ENCODE assay signal across 11 cellular contexts in the genomic region with DNA sequence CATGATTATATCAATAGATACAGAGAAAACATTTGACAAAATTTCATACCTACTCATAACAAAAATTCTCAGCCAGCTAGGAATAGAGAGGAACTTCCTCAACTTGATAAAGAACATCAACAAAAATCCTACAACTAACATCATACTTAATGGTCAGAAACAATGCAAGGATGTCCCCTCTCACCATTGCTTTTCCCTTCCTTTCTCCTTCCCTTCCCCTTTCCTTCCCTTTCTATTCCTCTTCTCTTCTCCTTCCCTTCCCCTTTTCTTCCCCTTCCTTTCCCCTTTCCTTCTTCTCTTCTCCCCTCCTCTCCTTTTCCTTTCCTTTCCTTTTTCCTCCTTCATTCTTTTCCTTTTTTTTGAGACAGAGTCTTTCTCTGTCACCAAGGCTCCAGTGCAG.
"Had no signal": no experiment of that assay in that cellular context is flagged by ENCODE, and none has a peak within 500 bp of the region (broad histone marks: within the 10 kb centered on the region; RNA-seq: fewer than 3 reads in every experiment).

No MANE protein-coding gene starts in this region.

- H3K9me3 ChIP-seq: HAP-1 had no signal

- H3K9ac ChIP-seq: GM23248 had no signal

- DNase-seq: GM23248, GOT3, H7, H9, HCEC 1CT, HFFc6 had no signal

- H3K36me3 ChIP-seq: HAP-1 had no signal

- H2AFZ ChIP-seq: GM23248, GM23338 had no signal

- FAIRE-seq: H1, H54 had no signal

- H3K4me1 Mint-ChIP-seq: GM23338, H9 had no signal

- ATAC-seq: GM23338, HCT116 had no signal

- H3K27ac ChIP-seq: GM23248 had no signal

- H3K27ac Mint-ChIP-seq: GM23338, H9, HFFc6 had no signal

- H3K4me3 ChIP-seq: GM23248, GM23338, HAP-1 had no signal

- H3K4me3 Mint-ChIP-seq: GM23338, H9, HFFc6 had no signal

- H3K4me1 ChIP-seq: HAP-1 had no signal

- H3K4me2 ChIP-seq: GM23338 had no signal
